ENCODE assay signal across 11 cellular contexts in the genomic region with DNA sequence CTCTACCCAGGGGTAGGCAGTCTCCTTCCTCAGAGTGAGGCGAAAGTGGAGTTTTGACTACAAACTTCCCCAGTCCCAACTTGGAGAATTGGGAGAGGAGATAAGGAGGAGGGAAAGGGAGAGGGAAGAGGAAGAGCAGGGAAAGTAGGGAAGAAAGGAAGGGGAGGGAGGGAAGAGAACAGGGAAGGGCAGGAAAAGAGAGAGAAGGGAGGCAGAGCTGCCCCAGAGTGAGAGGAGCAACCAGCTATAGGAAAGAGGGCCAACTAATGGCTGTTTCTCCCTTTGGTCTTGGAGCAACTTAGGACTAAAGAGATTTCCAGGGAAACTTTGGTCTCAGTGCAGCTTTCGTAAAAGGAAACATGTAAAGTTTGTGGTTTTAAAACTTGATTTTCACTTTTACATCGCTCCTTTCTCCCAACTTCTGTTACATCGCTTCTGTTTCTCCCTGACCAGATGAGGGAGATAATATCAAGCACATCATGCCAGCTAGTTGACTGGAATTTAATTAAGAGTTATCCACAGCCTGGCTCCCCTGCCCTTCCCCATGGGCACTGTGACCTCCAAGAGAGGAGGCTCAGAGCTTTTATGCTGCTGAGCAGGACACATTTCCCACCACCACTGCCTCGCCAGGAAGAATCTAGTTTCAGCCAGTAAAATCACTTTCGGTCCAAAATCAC. TPM values are rescaled to one million over a fixed set of nuclear protein-coding genes. Genes with fewer than 3 reads are reported as not detected.
DNase-seq lines count a peak whose midpoint lies in the region; ATAC-seq, FAIRE-seq and TF ChIP-seq lines count a peak whose summit lies in the region.
"Had no signal": no experiment of that assay in that cellular context is flagged by ENCODE, and none has a peak within 500 bp of the region (broad histone marks: within the 10 kb centered on the region; RNA-seq: fewer than 3 reads in every experiment).

No MANE protein-coding gene starts in this region.

- no peaks in the 10 kb centered on the region for H3K9me3 ChIP-seq in keratinocyte (ENCODE audit: control insufficient read depth, low read depth, low read length)
- no peaks in the 10 kb centered on the region for H3K9me3 ChIP-seq in stomach

- H2AFZ ChIP-seq in keratinocyte (ENCODE audit: control insufficient read depth, low read length): peak overlapping the region; percentile 63

- no peaks in the 10 kb centered on the region for H3K9me3 Mint-ChIP-seq in MCF 10A (ENCODE audit: unreplicated experiment)
- H3K9me3 Mint-ChIP-seq: activated naive CD4-positive, alpha-beta T cell treated with anti-CD3 and anti-CD28 coated beads for 36 hours had no signal

- H3K27me3 ChIP-seq in keratinocyte (ENCODE audit: control insufficient read depth, extremely low read depth, insufficient read depth, low read length): no peaks in the 10 kb centered on the region
- H3K27me3 ChIP-seq in stomach: peaks cover 0 to 57% (median 22%) of the 10 kb centered on the region in 3 donors

- H3K27me3 Mint-ChIP-seq in MCF 10A (ENCODE audit: insufficient read depth, unreplicated experiment): no peaks in the 10 kb centered on the region

- H3K9ac ChIP-seq in keratinocyte (ENCODE audit: control insufficient read depth, extremely low read depth, insufficient read depth, low read length): peak overlapping the region; percentile 86

- POLR2A ChIA-PET in MCF 10A (lab: Yijun Ruan, JAX): interaction anchor here (0.6 to 4.0 kb wide), 19 partner anchors 10 to 1354 kb away, joined by 3 to 60 read pairs (median 4); a partner anchor contains a TSS

- H4K20me1 ChIP-seq in keratinocyte (ENCODE audit: control insufficient read depth, extremely low read depth, insufficient read depth, low read length): no peaks in the 10 kb centered on the region

- no peak for TF ChIP-seq POLR2A in stomach (IDR thresholded peaks at IDR 0.05)

- BruUV-seq in MCF 10A (replicated peaks; lab: Mats Ljungman, UMichigan): no TSS peak

- peak overlapping the region; percentile 82 for H3K4me3 Mint-ChIP-seq in MCF 10A (ENCODE audit: unreplicated experiment)

- no peak for ATAC-seq in HG02759 (IDR thresholded peaks at IDR 0.05; ENCODE audit: unreplicated experiment)
- ATAC-seq in GM19452 (IDR thresholded peaks at IDR 0.05; ENCODE audit: unreplicated experiment): no peak
- ATAC-seq in HG03432 (IDR thresholded peaks at IDR 0.05; ENCODE audit: unreplicated experiment): no peak

- H3K4me1 Mint-ChIP-seq in MCF 10A (ENCODE audit: insufficient read depth, unreplicated experiment): peaks cover 39% of the 10 kb centered on the region

- dilution Hi-C loops in keratinocyte (cut with MboI; ENCODE audit: extremely low pct_ligation_motif_present, low sequenced_read_pairs): no loop called here

- H3K36me3 Mint-ChIP-seq in MCF 10A (ENCODE audit: insufficient read depth, unreplicated experiment): no peaks in the 10 kb centered on the region

- no peaks in the 10 kb centered on the region for H3K9me1 ChIP-seq in keratinocyte (ENCODE audit: control insufficient read depth, extremely low read depth, insufficient read depth, low read length)

- intact Hi-C loops in MCF 10A (cut with micrococcal nuclease): loop anchor here (5.0 kb wide), 2 partner anchors 48 to 93 kb away; no protein-coding TSS in a partner anchor
- intact Hi-C loops in stomach (cut with DNase I; ENCODE audit: low total_unique reads): no loop called here

- FAIRE-seq in keratinocyte (lab: Jason Lieb, UNC): peak; percentile 43

- H3K4me2 ChIP-seq in keratinocyte (ENCODE audit: control insufficient read depth, extremely low read depth, insufficient read depth, low read depth, low read length): peak overlapping the region; percentile 99

- TF ChIP-seq CTCF in LNCaP clone FGC (IDR thresholded peaks at IDR 0.05; ENCODE audit: control insufficient read depth, extremely low read depth, insufficient read depth) (no peak), MCF 10A (IDR thresholded peaks at IDR 0.05; ENCODE audit: unreplicated experiment) (no peak), keratinocyte (optimal IDR thresholded peaks at IDR 0.05 in 1 of 3, IDR thresholded peaks at IDR 0.05 in 1 of 3, conservative IDR thresholded peaks at IDR 0.05 in 1 of 3; ENCODE audit: extremely low read depth in 1 of 3, insufficient read depth in 2 of 3, low read length in 3 of 3) (peak in 1 of 3 experiments; percentile 1), stomach (IDR thresholded peaks at IDR 0.05) (no peak)

- no peak for DNase-seq in LNCaP clone FGC (ENCODE audit: low read depth)
- no peak for DNase-seq in MCF 10A (ENCODE audit: unreplicated experiment)
- DNase-seq in keratinocyte (ENCODE audit: low read depth, low spot score): no peak
- DNase-seq in stomach: no peak
- no peak for DNase-seq in activated CD4-positive, alpha-beta T cell treated with anti-CD3 and anti-CD28 coated beads for 4 hours
- DNase-seq: activated CD4-positive, alpha-beta T cell treated with anti-CD3 and anti-CD28 coated beads, Interleukin-2, amount 50 U/mL, for 1 hour; activated naive CD4-positive, alpha-beta T cell treated with anti-CD3 and anti-CD28 coated beads for 36 hours had no signal

- H3K27ac ChIP-seq in keratinocyte (ENCODE audit: control insufficient read depth, insufficient read depth, low read length) (peak overlapping the region; percentile 90), stomach (no peak overlapping the region)
- H3K27ac ChIP-seq: HL-60 had no signal

- H3K4me3 ChIP-seq in LNCaP clone FGC (ENCODE audit: low read depth, low read length) (peak overlapping the region; percentile 51; the same call in 1 of the 2 replicates), keratinocyte (ENCODE audit: control insufficient read depth in 2 of 3, extremely low read depth in 1 of 3, insufficient read depth in 2 of 3, low read depth in 1 of 3, low read length in 3 of 3) (peak overlapping the region; percentile 48 to 78 (median 76)), stomach (peak overlapping the region in 3 of 4 donors; percentile 52 to 59 (median 52))

- peak overlapping the region; percentile 85 for H3K27ac Mint-ChIP-seq in MCF 10A (ENCODE audit: low read depth, unreplicated experiment)
- H3K27ac Mint-ChIP-seq: activated naive CD4-positive, alpha-beta T cell treated with anti-CD3 and anti-CD28 coated beads for 36 hours had no signal

- no peak for TF ChIP-seq EP300 in stomach (IDR thresholded peaks at IDR 0.05)

- H3K36me3 ChIP-seq in keratinocyte (ENCODE audit: control insufficient read depth in 2 of 2, extremely low read depth in 1 of 2, insufficient read depth in 2 of 2, low read length in 2 of 2): peaks cover 0 to 4% of the 10 kb centered on the region in 2 experiments
- H3K36me3 ChIP-seq in stomach: no peaks in the 10 kb centered on the region

- H3K79me2 ChIP-seq in keratinocyte (ENCODE audit: control insufficient read depth, insufficient read depth, low read length): peaks cover 44% of the 10 kb centered on the region

- CTCF ChIA-PET in MCF 10A (lab: Yijun Ruan, JAX): interaction anchor here (0.6 to 1.0 kb wide), 5 partner anchors 15 to 216 kb away, joined by 3 to 4 read pairs (median 3); a partner anchor contains a TSS

- peaks cover 51% of the 10 kb centered on the region for H3K4me1 ChIP-seq in keratinocyte (ENCODE audit: control insufficient read depth, extremely low read depth, insufficient read depth, low read length)
- H3K4me1 ChIP-seq in stomach: peaks cover 11 to 33% (median 27%) of the 10 kb centered on the region in 4 donors

- WGBS in stomach, 5 donors: 71 to 86% (median 74%) methylated on average over 6 of the region's 6 CpGs

RNA-seq across cellular contexts. Expression of a gene that starts 1.4 kb away (rescaled TPM):
- 19.6 and 20.3 TPM in 2 replicates for total RNA-seq in MCF 10A (2022)
- polyA plus RNA-seq in keratinocyte: 101 to 220 TPM (median 158 TPM) in 3 replicates
- 45.2 TPM for polyA plus RNA-seq in keratinocyte (2011; ENCODE audit: low read depth)
- polyA plus RNA-seq in keratinocyte (2011; cell fraction: cytosol; rRNA removed): 52.6 and 62.1 TPM in 2 replicates
- polyA plus RNA-seq in keratinocyte (2011; cell fraction: nucleus; rRNA removed): 202 and 203 TPM in 2 replicates
- 78.2 and 80.9 TPM in 2 replicates for polyA plus RNA-seq in keratinocyte (2012; ENCODE audit: low replicate concordance)
- 71.9 to 160 TPM (median 122 TPM) in 3 replicates for polyA minus RNA-seq in keratinocyte
- polyA minus RNA-seq in keratinocyte (2011; cell fraction: cytosol; rRNA and poly(A)+ RNA removed): 91.3 TPM
- polyA minus RNA-seq in keratinocyte (2011; cell fraction: nucleus; rRNA and poly(A)+ RNA removed): 234 and 311 TPM in 2 replicates
- 10 to 100 TPM in 3 of 5 donors, 1 to 10 TPM in 2; 1.8 to 58.8 (median 12.5) TPM for total RNA-seq in stomach
- polyA plus RNA-seq in stomach: 10 to 100 TPM in 1 of 3 donors, 1 to 10 TPM in 1, under 1 TPM in 1; 0.46 to 22.8 (median 2.9) TPM
